7 cellular contexts compared by ENCODE assay signal in the genomic region with DNA sequence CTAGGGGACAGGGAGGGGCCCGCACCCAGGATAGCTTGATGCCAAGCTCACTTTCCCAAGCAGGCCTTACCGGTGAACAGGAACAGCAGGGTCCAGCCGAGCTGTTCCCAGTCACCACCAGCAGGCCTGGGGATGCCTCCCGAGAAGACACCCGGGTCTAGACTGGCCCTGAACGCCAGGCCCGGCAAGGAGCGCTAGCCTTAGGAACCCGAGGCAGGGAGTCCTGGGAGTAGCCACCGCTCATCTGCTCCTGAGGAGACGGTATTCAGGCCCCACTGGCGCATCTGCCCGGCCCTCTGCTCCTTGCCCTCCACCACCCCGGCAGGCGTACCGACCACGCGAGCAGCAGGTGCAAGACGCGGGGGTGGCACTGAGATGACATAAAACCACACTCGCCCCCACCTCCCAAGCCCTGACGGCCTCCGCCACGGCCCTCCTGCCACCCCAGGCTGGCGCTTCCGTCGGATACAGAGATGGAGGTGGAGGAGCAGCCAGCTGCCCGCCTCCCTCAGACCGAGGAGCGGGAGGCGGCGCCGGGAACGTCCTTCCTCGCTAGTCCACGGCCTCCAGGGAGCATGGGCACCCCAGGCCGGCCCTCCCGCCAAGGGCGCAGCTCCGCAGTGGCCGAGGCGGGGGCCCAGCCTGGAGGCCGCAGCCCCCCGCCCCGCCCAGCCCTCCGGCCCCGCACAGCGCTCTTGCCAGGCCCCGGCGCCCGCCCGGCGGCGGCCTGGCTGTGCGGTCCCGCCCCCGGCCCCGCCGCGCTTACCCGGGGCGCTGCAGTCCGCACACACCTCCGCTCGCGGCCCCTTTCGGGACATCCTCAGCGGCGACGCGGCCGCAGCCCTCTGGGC. TPM values are rescaled to one million over a fixed set of nuclear protein-coding genes. Genes with fewer than 3 reads are reported as not detected.
DNase-seq lines count a peak whose midpoint lies in the region; ATAC-seq and FAIRE-seq lines count a peak whose summit lies in the region.

No MANE protein-coding gene starts in this region.

- H3K27ac ChIP-seq in small intestine (ENCODE audit: low read depth in 1 of 2, low read length in 1 of 2), result peak overlapping the region; percentile 15 to 77

- H3K9ac ChIP-seq in adipocyte (ENCODE audit: low read length), result peak overlapping the region; percentile 91
- H3K9ac ChIP-seq in iPS-15b (ENCODE audit: low read depth, low read length), result peak overlapping the region; percentile 47

- H3K27me3 ChIP-seq in adipocyte (replicated peaks; ENCODE audit: control insufficient read depth, insufficient read depth, low read length) (no peaks in the 10 kb centered on the region), iPS-15b (ENCODE audit: control insufficient read depth, insufficient read depth, low read length) (peaks cover 21% of the 10 kb centered on the region), small intestine (ENCODE audit: control insufficient read depth in 2 of 2, insufficient read depth in 2 of 2, low read length in 2 of 2) (no peaks in the 10 kb centered on the region)

- WGBS in small intestine, 3 donors, result 0 to 1% (median 1%) methylated on average over 24 to 72 of the region's 72 CpGs

- peak; percentile 10 for ATAC-seq in GM18502 (IDR thresholded peaks at IDR 0.05; ENCODE audit: poor library complexity, unreplicated experiment)
- ATAC-seq in HG02798 (IDR thresholded peaks at IDR 0.05; ENCODE audit: poor library complexity, unreplicated experiment), result peak; percentile 15

- DNase-seq in OCI-M1 (lab: John Stamatoyannopoulos, UW) (peak; percentile 66), adipocyte (ENCODE audit: low read depth) (peak; percentile 68), small intestine (peak; percentile 32), NCI-H446 (lab: John Stamatoyannopoulos, UW) (no peak)

- H3K9me3 ChIP-seq in adipocyte (ENCODE audit: control insufficient read depth, low read length) (no peaks in the 10 kb centered on the region), iPS-15b (ENCODE audit: control insufficient read depth, insufficient read depth, low read length) (no peaks in the 10 kb centered on the region), small intestine (ENCODE audit: control insufficient read depth, low read depth) (no peaks in the 10 kb centered on the region)

- H3K4me3 ChIP-seq in adipocyte (ENCODE audit: low read length), result peak overlapping the region; percentile 90
- peak overlapping the region; percentile 77 for H3K4me3 ChIP-seq in iPS-15b (ENCODE audit: low read depth, low read length)
- H3K4me3 ChIP-seq in small intestine (ENCODE audit: low read depth in 1 of 2, low read length in 2 of 2), result peak overlapping the region; percentile 81 to 98

- H3K4me1 ChIP-seq in adipocyte (ENCODE audit: control insufficient read depth, insufficient read depth, low read length), result peaks cover 50% of the 10 kb centered on the region
- H3K4me1 ChIP-seq in iPS-15b (ENCODE audit: control insufficient read depth, insufficient read depth, low read length), result peaks cover 14% of the 10 kb centered on the region
- peaks cover 2 to 9% of the 10 kb centered on the region in 2 donors for H3K4me1 ChIP-seq in small intestine (ENCODE audit: control insufficient read depth in 2 of 2, insufficient read depth in 1 of 2, low read depth in 1 of 2, low read length in 1 of 2)

- no peak for FAIRE-seq in small intestine (lab: Jason Lieb, UNC)

- H3K36me3 ChIP-seq in adipocyte (ENCODE audit: control insufficient read depth, insufficient read depth, low read length, severe bottlenecking), result no peaks in the 10 kb centered on the region
- H3K36me3 ChIP-seq in iPS-15b (ENCODE audit: control insufficient read depth, insufficient read depth, low read length), result no peaks in the 10 kb centered on the region
- H3K36me3 ChIP-seq in small intestine (ENCODE audit: control insufficient read depth in 2 of 2, insufficient read depth in 2 of 2, low read length in 2 of 2), result no peaks in the 10 kb centered on the region

RNA-seq across cellular contexts. Expression of gene GIT1, which starts 0.7 kb away (rescaled TPM):
- 10 to 100 TPM; 19.7 to 29.0 (median 21.9) TPM for polyA plus RNA-seq in small intestine

RNA-seq across cellular contexts. Expression of gene ANKRD13B, which starts 4.1 kb away (rescaled TPM):
- 1 to 10 TPM in 2 of 3 donors, not detected in 1; 3.0 to 4.0 TPM for polyA plus RNA-seq in small intestine

RNA-seq across cellular contexts. Expression of gene TP53I13, which starts 20.3 kb away (rescaled TPM):
- polyA plus RNA-seq in small intestine, result 100 to 1,000 TPM in 2 of 3 donors, 10 to 100 TPM in 1; 66.4 to 326 (median 304) TPM

RNA-seq across cellular contexts. Expression of gene ABHD15, which starts 21.9 kb away (rescaled TPM):
- 1 to 10 TPM; 6.5 to 9.4 (median 8.7) TPM for polyA plus RNA-seq in small intestine

RNA-seq across cellular contexts. Expression of gene CORO6, which starts 33.9 kb away (rescaled TPM):
- polyA plus RNA-seq in small intestine, result 1 to 10 TPM in 2 of 3 donors, under 1 TPM in 1; 0.67 to 7.3 (median 1.4) TPM

Comparison
In these comparisons a context has a peak if more than half of its experiments do, and no peak if none do; other contexts are left out.
1. DNase-seq: peak in OCI-M1 (single experiment), adipocyte (single experiment) and small intestine (single experiment); none in NCI-H446 (0 of 2).
2. Peak in every context shown above with its lines, with median percentiles within 50 percentile points of each other: H3K4me3 ChIP-seq.